10 cellular contexts compared by ENCODE assay signal in genomic region chr4:91064157-91064853, GRCh38.
DNase-seq lines count a peak whose midpoint lies in the region; ATAC-seq and TF ChIP-seq lines count a peak whose summit lies in the region.
"Had no signal": no experiment of that assay in that cellular context is flagged by ENCODE, and none has a peak within 500 bp of the region (broad histone marks: within the 10 kb centered on the region; RNA-seq: fewer than 3 reads in every experiment).

No MANE protein-coding gene starts in this region.

- no peaks in the 10 kb centered on the region for H3K4me1 Mint-ChIP-seq in activated T-cell treated with anti-CD3 and anti-CD28 coated beads, Interleukin-2, amount 50 U/mL, for 72 hours (ENCODE audit: low read depth)

- H3K27me3 ChIP-seq in HCT116 (ENCODE audit: insufficient read depth, low read length) (no peaks in the 10 kb centered on the region), neuronal stem cell (ENCODE audit: control insufficient read depth in 3 of 3, insufficient read depth in 3 of 3, low read depth in 1 of 3, low read length in 3 of 3) (no peaks in the 10 kb centered on the region), uterus (no peaks in the 10 kb centered on the region)

- H3K79me1 ChIP-seq in neuronal stem cell (ENCODE audit: low read depth, low read length): no peaks in the 10 kb centered on the region

- no peak overlapping the region for H3K18ac ChIP-seq in neuronal stem cell (ENCODE audit: low read length)

- no CpG with 5 or more reads among the region's 2 CpGs for WGBS in neuronal stem cell (ENCODE audit: extremely low coverage in 2 of 2, insufficient read length in 2 of 2, insufficient replicate concordance in 1 of 2), 2 donors

- no peak overlapping the region for H2BK15ac ChIP-seq in neuronal stem cell (ENCODE audit: low read length)

- no peak overlapping the region for H2AK5ac ChIP-seq in neuronal stem cell (ENCODE audit: low read depth, low read length)

- H3K4ac ChIP-seq in neuronal stem cell (ENCODE audit: low read length): no peak overlapping the region

- no peaks in the 10 kb centered on the region for H3K79me2 ChIP-seq in HCT116 (ENCODE audit: insufficient read depth, low read length)

- no peaks in the 10 kb centered on the region for H3K9me2 ChIP-seq in HCT116 (ENCODE audit: insufficient read depth)

- no peak for TF ChIP-seq POLR2A in HCT116 (IDR thresholded peaks at IDR 0.05; ENCODE audit: borderline replicate concordance, extremely low read depth, insufficient read depth, insufficient read length)
- no peak for TF ChIP-seq POLR2A in uterus (IDR thresholded peaks at IDR 0.05)

- H3K9me3 Mint-ChIP-seq in activated T-cell treated with anti-CD3 and anti-CD28 coated beads, Interleukin-2, amount 50 U/mL, for 72 hours: peaks cover 0 to 4% of the 10 kb centered on the region in 2 donors

- no peak overlapping the region for H2BK120ac ChIP-seq in neuronal stem cell (ENCODE audit: low read depth, low read length)

- H3K23ac ChIP-seq in neuronal stem cell (ENCODE audit: low read depth, low read length, poor library complexity): no peak overlapping the region

- H3K4me2 ChIP-seq in HCT116 (ENCODE audit: low read length) (peak overlapping the region; percentile 7), neuronal stem cell (ENCODE audit: insufficient read depth, low read length, poor library complexity, severe bottlenecking) (peak overlapping the region; percentile 43)

- no peak overlapping the region for H2BK12ac ChIP-seq in neuronal stem cell (ENCODE audit: low read length)

- ATAC-seq in HCT116 (peak; percentile 83), HG03439 (IDR thresholded peaks at IDR 0.05; ENCODE audit: unreplicated experiment) (no peak), HG02610 (IDR thresholded peaks at IDR 0.05; ENCODE audit: unreplicated experiment) (no peak)
- no peak for ATAC-seq in activated T-cell treated with anti-CD3 and anti-CD28 coated beads, Interleukin-2, amount 50 U/mL, for 72 hours (replicated peaks in 1 of 2)
- ATAC-seq: GM12878, K562 had no signal

- H3K4me3 ChIP-seq in HCT116 (replicated peaks in 1 of 2; ENCODE audit: low read depth in 1 of 2, low read length in 2 of 2) (no peak overlapping the region), neuronal stem cell (ENCODE audit: low read length in 2 of 2) (peak overlapping the region in 1 of 2 donors; percentile 24), uterus (no peak overlapping the region)
- H3K4me3 ChIP-seq: GM12878, K562 had no signal

- no TSS peak for BruUV-seq in HCT116 (replicated peaks; lab: Mats Ljungman, UMichigan)

- DNase-seq in HCT116 (ENCODE audit: low read depth, low spot score): peak; percentile 52
- peak; percentile 70 for DNase-seq in NCI-H226
- peak; percentile 57 for DNase-seq in cerebellar cortex (ENCODE audit: low spot score)
- peak; percentile 42 for DNase-seq in neuronal stem cell (ENCODE audit: low spot score)
- no peak for DNase-seq in uterus
- no peak for DNase-seq in activated T-cell treated with anti-CD3 and anti-CD28 coated beads, Interleukin-2, amount 50 U/mL, for 72 hours

- H3K14ac ChIP-seq in neuronal stem cell (ENCODE audit: low read length): no peak overlapping the region

- CTCF ChIA-PET in HCT116 (lab: Charles Lee): no interaction called here

- RAD21 ChIA-PET in HCT116 (lab: Charles Lee; ENCODE audit: low non-redundant PET in 1 of 2, low total read pairs in 2 of 2, uncharacterized antibody in 2 of 2, unreplicated experiment in 2 of 2): interaction anchor here in 1 of 2 experiments (0.6 kb wide), 1 partner anchor 100 kb away, joined by 3 read pairs; no protein-coding TSS in a partner anchor

- no peaks in the 10 kb centered on the region for H3K27me3 Mint-ChIP-seq in activated T-cell treated with anti-CD3 and anti-CD28 coated beads, Interleukin-2, amount 50 U/mL, for 72 hours (ENCODE audit: low read depth)

- H4K8ac ChIP-seq in neuronal stem cell (ENCODE audit: low read depth, low read length): no peak overlapping the region

- no peaks in the 10 kb centered on the region for H3K36me3 ChIP-seq in HCT116 (ENCODE audit: control insufficient read depth in 1 of 2, insufficient read depth in 2 of 2, low read length in 2 of 2)
- no peaks in the 10 kb centered on the region for H3K36me3 ChIP-seq in neuronal stem cell (replicated peaks in 1 of 2; ENCODE audit: control insufficient read depth in 2 of 2, insufficient read depth in 2 of 2, low read length in 2 of 2)
- H3K36me3 ChIP-seq in uterus: no peaks in the 10 kb centered on the region

- H3K36me3 Mint-ChIP-seq in activated T-cell treated with anti-CD3 and anti-CD28 coated beads, Interleukin-2, amount 50 U/mL, for 72 hours (ENCODE audit: insufficient read depth in 2 of 2): no peaks in the 10 kb centered on the region

- H3K4me3 Mint-ChIP-seq in activated T-cell treated with anti-CD3 and anti-CD28 coated beads, Interleukin-2, amount 50 U/mL, for 72 hours: no peak overlapping the region

- no peak for TF ChIP-seq CTCF in HCT116 (IDR thresholded peaks at IDR 0.05 in 2 of 3, conservative IDR thresholded peaks at IDR 0.05 in 1 of 3; ENCODE audit: borderline replicate concordance in 1 of 3, insufficient read depth in 1 of 3, low read depth in 2 of 3, low read length in 2 of 3)
- TF ChIP-seq CTCF in uterus (IDR thresholded peaks at IDR 0.05): no peak

- no peak for TF ChIP-seq RAD21 in HCT116 (IDR thresholded peaks at IDR 0.05; ENCODE audit: low read depth)

- H3K4me1 ChIP-seq in HCT116 (ENCODE audit: control insufficient read depth in 1 of 2, insufficient read depth in 2 of 2, low read length in 2 of 2): peaks cover 11 to 14% of the 10 kb centered on the region in 2 experiments; a peak in 3 of 4 replicates
- peaks cover 6 to 8% of the 10 kb centered on the region in 2 donors for H3K4me1 ChIP-seq in neuronal stem cell (ENCODE audit: control insufficient read depth in 2 of 2, insufficient read depth in 1 of 2, low read depth in 1 of 2, low read length in 2 of 2)
- no peaks in the 10 kb centered on the region for H3K4me1 ChIP-seq in uterus

- no peaks in the 10 kb centered on the region for H4K20me1 ChIP-seq in HCT116 (ENCODE audit: insufficient read depth)

- H3K27ac ChIP-seq in HCT116 (ENCODE audit: low read depth, low read length) (no peak overlapping the region), neuronal stem cell (replicated peaks; ENCODE audit: low read length) (peak overlapping the region; percentile 54), uterus (no peak overlapping the region)

- POLR2A ChIA-PET in HCT116 (lab: Charles Lee): no interaction called here

- no peak overlapping the region for H4K91ac ChIP-seq in neuronal stem cell (ENCODE audit: low read depth, low read length, poor library complexity)

- intact Hi-C loops in HCT116 (cut with micrococcal nuclease): no loop called here
- intact Hi-C loops in uterus (cut with DNase I; ENCODE audit: low total_unique reads): no loop called here

- H3K9me3 ChIP-seq in HCT116 (ENCODE audit: control insufficient read depth in 1 of 2, insufficient read depth in 1 of 2, low read depth in 1 of 2, low read length in 2 of 2) (no peaks in the 10 kb centered on the region), neuronal stem cell (replicated peaks in 1 of 2; ENCODE audit: control insufficient read depth in 2 of 2, insufficient read depth in 1 of 2, low read depth in 1 of 2, low read length in 2 of 2) (no peaks in the 10 kb centered on the region), uterus (no peaks in the 10 kb centered on the region)

- no peak overlapping the region for H2BK5ac ChIP-seq in neuronal stem cell (ENCODE audit: low read length)

- no peak overlapping the region for H3K9ac ChIP-seq in HCT116 (ENCODE audit: low read length)
- no peak overlapping the region for H3K9ac ChIP-seq in neuronal stem cell (ENCODE audit: low read depth, low read length, poor library complexity)

- H3K27ac Mint-ChIP-seq in activated T-cell treated with anti-CD3 and anti-CD28 coated beads, Interleukin-2, amount 50 U/mL, for 72 hours: no peak overlapping the region

- H2AFZ ChIP-seq in HCT116 (ENCODE audit: low read depth, low read length, poor library complexity, severe bottlenecking): peak overlapping the region; percentile 67
- H2AFZ ChIP-seq in neuronal stem cell (ENCODE audit: low read length): peak overlapping the region; percentile 90

TF ChIP-seq in HCT116, 20 proteins besides CTCF, POLR2A, EP300 and RAD21:
- TF ChIP-seq TCF7L2 (IDR thresholded peaks at IDR 0.05; ENCODE audit: borderline replicate concordance, extremely low read depth, insufficient read depth, insufficient read length): peak; percentile 90
- no peak for TF ChIP-seq MAX (IDR thresholded peaks at IDR 0.05)
- no peak for TF ChIP-seq ELF1 (IDR thresholded peaks at IDR 0.05; ENCODE audit: borderline replicate concordance, low read depth)

Comparison
In these comparisons a context has a peak if more than half of its experiments do, and no peak if none do; other contexts are left out.
1. DNase-seq: peak in HCT116 (single experiment), NCI-H226 (single experiment), cerebellar cortex (single experiment) and neuronal stem cell (single experiment); none in uterus (0 of 2) and activated T-cell treated with anti-CD3 and anti-CD28 coated beads, Interleukin-2, amount 50 U/mL, for 72 hours (0 of 2).